ENCODE assay signal across 37 cellular contexts in genomic region chr6:5552243-5552642, GRCh38.
"Had no signal": no experiment of that assay in that cellular context is flagged by ENCODE, and none has a peak within 500 bp of the region (broad histone marks: within the 10 kb centered on the region; RNA-seq: fewer than 3 reads in every experiment).

No MANE protein-coding gene starts in this region.

- H3K27me3 Mint-ChIP-seq: activated B cell treated with CpG ODN at 0.5 μM for 24 hours; activated CD4-positive, alpha-beta memory T cell treated with anti-CD3 and anti-CD28 coated beads, Interleukin-2, amount 10 ng/mL, durations not matched to agents 7 days and 5 days; activated CD8-positive, alpha-beta memory T cell treated with anti-CD3 and anti-CD28 coated beads, Interleukin-2, amount 10 ng/mL, durations not matched to agents 7 days and 5 days; activated naive CD4-positive, alpha-beta T cell treated with anti-CD3 and anti-CD28 coated beads, Interleukin-2, amount 50 U/mL, for 24 hours; activated T-helper 17 cell treated with anti-CD3 and anti-CD28 coated beads, Interleukin-2, amount 50 U/mL, for 72 hours; central memory CD8-positive, alpha-beta T cell had no signal

- H3K27ac Mint-ChIP-seq: activated B cell treated with CpG ODN at 0.5 μM for 24 hours; activated CD4-positive, alpha-beta memory T cell treated with anti-CD3 and anti-CD28 coated beads, Interleukin-2, amount 10 ng/mL, durations not matched to agents 7 days and 5 days; activated CD8-positive, alpha-beta memory T cell treated with anti-CD3 and anti-CD28 coated beads, Interleukin-2, amount 10 ng/mL, durations not matched to agents 7 days and 5 days; activated naive CD4-positive, alpha-beta T cell treated with anti-CD3 and anti-CD28 coated beads, Interleukin-2, amount 50 U/mL, for 24 hours; activated T-helper 17 cell treated with anti-CD3 and anti-CD28 coated beads, Interleukin-2, amount 50 U/mL, for 72 hours had no signal

- DNase-seq: activated B cell treated with CpG ODN at 0.5 μM for 24 hours; activated CD4-positive, alpha-beta memory T cell treated with anti-CD3 and anti-CD28 coated beads, Interleukin-2, amount 10 ng/mL, durations not matched to agents 7 days and 5 days; activated CD4-positive, alpha-beta T cell treated with anti-CD3 and anti-CD28 coated beads for 4 hours; activated CD4-positive, alpha-beta T cell treated with anti-CD3 and anti-CD28 coated beads, Interleukin-2, amount 50 U/mL, for 1 hour; activated CD4-positive, CD25-positive, alpha-beta regulatory T cell treated with anti-CD3 and anti-CD28 coated beads, Interleukin-2, amount 50 U/mL, for 72 hours; activated CD8-positive, alpha-beta memory T cell treated with anti-CD3 and anti-CD28 coated beads for 24 hours; activated CD8-positive, alpha-beta memory T cell treated with anti-CD3 and anti-CD28 coated beads, Interleukin-2, amount 10 ng/mL, durations not matched to agents 7 days and 5 days; activated CD8-positive, alpha-beta memory T cell treated with anti-CD3 and anti-CD28 coated beads, Interleukin-2, amount 50 U/mL, for 48 hours; activated effector memory CD4-positive, alpha-beta T cell treated with anti-CD3 and anti-CD28 coated beads, Interleukin-2, amount 50 U/mL, for 16 hours; activated naive CD4-positive, alpha-beta T cell; activated T-cell treated with anti-CD3 and anti-CD28 coated beads, Interleukin-2, amount 50 U/mL, for 48 hours; anterior cingulate cortex; brain microvascular endothelial cell; Kasumi-1; KG1; MG63; NCI-H1048; NCI-H1105 treated with DMSO at 0.1 percent for 48 hours; NCI-H1436; NCI-H1694; NCI-H1930; NCI-H2081 treated with DMSO at 0.1 percent for 48 hours; NCI-H345; NCI-H524 treated with DMSO at 0.1 percent for 48 hours; NCI-H748 treated with DMSO at 0.1 percent for 48 hours; NK-92 treated with Interleukin-12 subunit alpha and Interleukin-12 subunit beta, amount 100 ng/mL, for 24 hours; PC-3; Peyer's patch; RPMI8226; SW 1271; T-helper 1 cell; T-helper 2 cell; T-helper 9 cell had no signal

- H3K4me1 Mint-ChIP-seq: activated naive CD4-positive, alpha-beta T cell treated with anti-CD3 and anti-CD28 coated beads, Interleukin-2, amount 50 U/mL, for 24 hours had no signal

- H3K27me3 ChIP-seq: brain microvascular endothelial cell, MG63, Peyer's patch had no signal

- H3K9me3 ChIP-seq: Peyer's patch had no signal

- H3K27ac ChIP-seq: brain microvascular endothelial cell, Peyer's patch, VCaP had no signal

- H3K4me3 Mint-ChIP-seq: activated B cell treated with CpG ODN at 0.5 μM for 24 hours; activated CD4-positive, alpha-beta memory T cell treated with anti-CD3 and anti-CD28 coated beads, Interleukin-2, amount 10 ng/mL, durations not matched to agents 7 days and 5 days; activated CD8-positive, alpha-beta memory T cell treated with anti-CD3 and anti-CD28 coated beads, Interleukin-2, amount 10 ng/mL, durations not matched to agents 7 days and 5 days; activated naive CD4-positive, alpha-beta T cell treated with anti-CD3 and anti-CD28 coated beads, Interleukin-2, amount 50 U/mL, for 24 hours; activated T-helper 17 cell treated with anti-CD3 and anti-CD28 coated beads, Interleukin-2, amount 50 U/mL, for 72 hours; central memory CD8-positive, alpha-beta T cell had no signal

- H3K4me1 ChIP-seq: Peyer's patch had no signal

- H3K4me3 ChIP-seq: MG63, Peyer's patch had no signal

- ATAC-seq: activated CD8-positive, alpha-beta memory T cell treated with anti-CD3 and anti-CD28 coated beads, Interleukin-2, amount 10 ng/mL, durations not matched to agents 7 days and 5 days; activated T-helper 17 cell treated with anti-CD3 and anti-CD28 coated beads, Interleukin-2, amount 50 U/mL, for 72 hours; PC-3 had no signal

- H3K36me3 ChIP-seq: brain microvascular endothelial cell, MG63 had no signal
